ENCODE assay signal across 8 cellular contexts in genomic region chr6:29977425-29977727, GRCh38. TPM values are rescaled to one million over a fixed set of nuclear protein-coding genes. Genes with fewer than 3 reads are reported as not detected.
DNase-seq lines count a peak whose midpoint lies in the region; ATAC-seq, FAIRE-seq and TF ChIP-seq lines count a peak whose summit lies in the region.

No MANE protein-coding gene starts in this region.

- no peak overlapping the region for H3K14ac ChIP-seq in neuronal stem cell (ENCODE audit: low read length)

- no peak overlapping the region for H3K18ac ChIP-seq in neuronal stem cell (ENCODE audit: low read length)

- H2AK5ac ChIP-seq in neuronal stem cell (ENCODE audit: low read depth, low read length): no peak overlapping the region

- TF ChIP-seq POLR2A in H54 (IDR thresholded peaks at IDR 0.05; ENCODE audit: low read depth, low read length): no peak

- H3K79me1 ChIP-seq in neuronal stem cell (ENCODE audit: low read depth, low read length): peaks cover 2% of the 10 kb centered on the region

- peak overlapping the region; percentile 89 for H3K4me2 ChIP-seq in neuronal stem cell (ENCODE audit: insufficient read depth, low read length, poor library complexity, severe bottlenecking)

- H4K91ac ChIP-seq in neuronal stem cell (ENCODE audit: low read depth, low read length, poor library complexity): no peak overlapping the region

- H3K23ac ChIP-seq in neuronal stem cell (ENCODE audit: low read depth, low read length, poor library complexity): peak overlapping the region; percentile 87

- peak overlapping the region; percentile 62 for H3K27ac ChIP-seq in C4-2B
- H3K27ac ChIP-seq in SJSA1: no peak overlapping the region
- H3K27ac ChIP-seq in esophagus (ENCODE audit: low read depth in 2 of 2, low read length in 1 of 2): peak overlapping the region; percentile 86 to 92
- no peak overlapping the region for H3K27ac ChIP-seq in neuronal stem cell (replicated peaks; ENCODE audit: low read length)

- peak overlapping the region; percentile 91 for H2AFZ ChIP-seq in neuronal stem cell (ENCODE audit: low read length)

- FAIRE-seq in H54 (lab: Jason Lieb, UNC): no peak

- peak overlapping the region; percentile 64 for H3K9ac ChIP-seq in neuronal stem cell (ENCODE audit: low read depth, low read length, poor library complexity)

- H4K8ac ChIP-seq in neuronal stem cell (ENCODE audit: low read depth, low read length): no peak overlapping the region

- peak overlapping the region; percentile 36 for H3K4me3 ChIP-seq in SJSA1
- H3K4me3 ChIP-seq in esophagus (ENCODE audit: low read depth in 1 of 2, low read length in 2 of 2): peak overlapping the region; percentile 53 to 56
- peak overlapping the region; percentile 27 to 75 for H3K4me3 ChIP-seq in neuronal stem cell (ENCODE audit: low read length in 2 of 2)

- H2BK12ac ChIP-seq in neuronal stem cell (ENCODE audit: low read length): no peak overlapping the region

- DNase-seq in SJSA1 (ENCODE audit: low read depth in 1 of 2, low spot score in 2 of 2) (no peak), neuronal stem cell (ENCODE audit: low spot score) (no peak), DMS79 treated with DMSO at 0.1 percent for 48 hours (lab: John Stamatoyannopoulos, UW) (no peak), AG08396 (ENCODE audit: low spot score) (no peak), H54 (ENCODE audit: insufficient read length, low spot score) (no peak)

- peaks cover 10% of the 10 kb centered on the region for H3K4me1 ChIP-seq in SJSA1 (replicated peaks)
- peaks cover 0 to 3% of the 10 kb centered on the region in 2 donors for H3K4me1 ChIP-seq in esophagus (ENCODE audit: control insufficient read depth in 2 of 2, insufficient read depth in 2 of 2, low read length in 1 of 2)
- H3K4me1 ChIP-seq in neuronal stem cell (ENCODE audit: control insufficient read depth in 2 of 2, insufficient read depth in 1 of 2, low read depth in 1 of 2, low read length in 2 of 2): peaks cover 7 to 10% of the 10 kb centered on the region in 2 donors

- H3K36me3 ChIP-seq in SJSA1 (no peaks in the 10 kb centered on the region), esophagus (ENCODE audit: control insufficient read depth in 2 of 2, insufficient read depth in 2 of 2, low read length in 1 of 2) (no peaks in the 10 kb centered on the region), neuronal stem cell (replicated peaks in 1 of 2; ENCODE audit: control insufficient read depth in 2 of 2, insufficient read depth in 2 of 2, low read length in 2 of 2) (no peaks in the 10 kb centered on the region)

- no peaks in the 10 kb centered on the region for H3K9me3 ChIP-seq in SJSA1 (replicated peaks)
- H3K9me3 ChIP-seq in esophagus (ENCODE audit: control insufficient read depth in 2 of 2, insufficient read depth in 1 of 2, low read depth in 1 of 2, low read length in 1 of 2): no peaks in the 10 kb centered on the region
- H3K9me3 ChIP-seq in neuronal stem cell (replicated peaks in 1 of 2; ENCODE audit: control insufficient read depth in 2 of 2, insufficient read depth in 1 of 2, low read depth in 1 of 2, low read length in 2 of 2): peaks cover 2 to 5% of the 10 kb centered on the region in 2 donors

- H3K27me3 ChIP-seq in SJSA1 (replicated peaks) (peaks cover 6% of the 10 kb centered on the region; the same call in 1 of the 2 replicates), esophagus (ENCODE audit: control insufficient read depth in 1 of 2, insufficient read depth in 2 of 2, low read length in 2 of 2) (peaks cover 0 to 3% of the 10 kb centered on the region in 2 donors), neuronal stem cell (ENCODE audit: control insufficient read depth in 3 of 3, insufficient read depth in 3 of 3, low read depth in 1 of 3, low read length in 3 of 3) (peaks cover 0 to 70% (median 38%) of the 10 kb centered on the region in 3 experiments)

- TF ChIP-seq CTCF in C4-2B (conservative IDR thresholded peaks at IDR 0.05): no peak

- ATAC-seq in HG03469 (IDR thresholded peaks at IDR 0.05; ENCODE audit: unreplicated experiment): no peak

- no peak overlapping the region for H2BK15ac ChIP-seq in neuronal stem cell (ENCODE audit: low read length)

- no peak overlapping the region for H2BK120ac ChIP-seq in neuronal stem cell (ENCODE audit: low read depth, low read length)

- no peak overlapping the region for H3K4ac ChIP-seq in neuronal stem cell (ENCODE audit: low read length)

- H2BK5ac ChIP-seq in neuronal stem cell (ENCODE audit: low read length): no peak overlapping the region

- 53% methylated on average over 4 of the region's 4 CpGs for WGBS in esophagus, 2 donors
- WGBS in neuronal stem cell (ENCODE audit: extremely low coverage in 2 of 2, insufficient read length in 2 of 2, insufficient replicate concordance in 1 of 2), 2 donors: no CpG with 5 or more reads among the region's 4 CpGs

RNA-seq across cellular contexts. Expression of gene HLA-A, which starts 35.0 kb away (rescaled TPM):
- 1,534 and 1,583 TPM in 2 replicates for total RNA-seq in SJSA1 (2014; rRNA removed; shearing (Covaris generic))
- 100 to 1,000 TPM; 197 to 259 TPM for polyA plus RNA-seq in esophagus
- polyA plus RNA-seq in neuronal stem cell (2013, experiment 1 of 2): 143 TPM
- 141 TPM for polyA plus RNA-seq in neuronal stem cell (2013, experiment 2 of 2)

Comparison
In these comparisons a context has a peak if more than half of its experiments do, and no peak if none do; other contexts are left out.
1. H3K27ac ChIP-seq: peak in C4-2B (single experiment) and esophagus (2 of 2); none in SJSA1 (single experiment) and neuronal stem cell (single experiment).
2. Peak in every context shown above with its lines, with median percentiles within 50 percentile points of each other: H3K4me3 ChIP-seq.